In the genomic region with DNA sequence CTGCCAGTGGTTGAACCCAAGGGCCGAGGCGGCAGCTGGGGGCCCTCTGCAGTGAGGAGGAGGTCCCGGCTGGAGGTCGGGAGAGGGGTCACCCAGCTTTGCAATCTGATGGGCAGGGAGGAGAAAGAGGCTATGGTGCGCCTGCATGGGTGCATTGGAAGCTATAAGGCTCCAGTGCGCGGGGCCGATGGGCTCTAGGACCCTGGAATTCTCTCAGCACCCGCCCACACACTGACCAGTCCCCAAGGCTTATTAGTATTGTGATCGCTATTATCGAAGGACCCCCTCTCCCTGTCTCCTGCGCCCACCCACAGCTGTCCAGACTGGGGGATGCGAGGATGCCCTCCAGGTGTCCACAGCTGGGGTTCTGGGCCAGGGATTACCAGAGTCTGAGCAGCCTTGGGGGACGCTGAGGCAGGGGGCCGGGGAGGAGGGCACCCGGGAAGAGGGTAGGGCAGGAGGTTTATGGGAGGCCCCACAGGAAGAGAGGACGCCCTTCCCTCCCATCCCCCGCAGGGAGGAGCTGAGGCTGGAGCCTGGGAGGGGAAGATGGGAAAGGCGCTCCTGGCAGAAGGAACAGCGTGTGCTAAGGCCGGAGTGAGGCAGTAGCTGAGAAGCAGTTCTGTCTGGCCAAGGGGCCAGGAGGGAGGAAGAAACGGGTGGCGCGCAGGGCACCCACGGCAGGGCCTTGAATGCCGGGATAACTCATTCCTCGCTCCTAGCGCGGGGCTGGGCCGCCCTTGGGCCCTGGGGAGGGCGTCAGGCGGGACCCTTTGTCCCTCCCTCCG, we compare ENCODE assay signal across 1 cellular context.
TF ChIP-seq lines count a peak whose summit lies in the region.

No MANE protein-coding gene starts in this region.

TF ChIP-seq in IMR-90, 13 proteins besides CTCF, POLR2A, EP300 and RAD21 (continued from another document):
- no peak for TF ChIP-seq MXI1 (IDR thresholded peaks at IDR 0.05; ENCODE audit: borderline replicate concordance, low read depth, low read length)
- no peak for TF ChIP-seq MAZ (IDR thresholded peaks at IDR 0.05; ENCODE audit: borderline replicate concordance, low read depth, low read length)
- no peak for TF ChIP-seq CEBPB (IDR thresholded peaks at IDR 0.05; ENCODE audit: low read depth, low read length)
- TF ChIP-seq RCOR1 (IDR thresholded peaks at IDR 0.05; ENCODE audit: insufficient replicate concordance, low read length) = no peak
- no peak for TF ChIP-seq MAFK (IDR thresholded peaks at IDR 0.05; ENCODE audit: low read depth, low read length)
- no peak for TF ChIP-seq SMC3 (IDR thresholded peaks at IDR 0.05; ENCODE audit: low read depth, low read length)
